ENCODE assay signal across 15 cellular contexts in the genomic region with DNA sequence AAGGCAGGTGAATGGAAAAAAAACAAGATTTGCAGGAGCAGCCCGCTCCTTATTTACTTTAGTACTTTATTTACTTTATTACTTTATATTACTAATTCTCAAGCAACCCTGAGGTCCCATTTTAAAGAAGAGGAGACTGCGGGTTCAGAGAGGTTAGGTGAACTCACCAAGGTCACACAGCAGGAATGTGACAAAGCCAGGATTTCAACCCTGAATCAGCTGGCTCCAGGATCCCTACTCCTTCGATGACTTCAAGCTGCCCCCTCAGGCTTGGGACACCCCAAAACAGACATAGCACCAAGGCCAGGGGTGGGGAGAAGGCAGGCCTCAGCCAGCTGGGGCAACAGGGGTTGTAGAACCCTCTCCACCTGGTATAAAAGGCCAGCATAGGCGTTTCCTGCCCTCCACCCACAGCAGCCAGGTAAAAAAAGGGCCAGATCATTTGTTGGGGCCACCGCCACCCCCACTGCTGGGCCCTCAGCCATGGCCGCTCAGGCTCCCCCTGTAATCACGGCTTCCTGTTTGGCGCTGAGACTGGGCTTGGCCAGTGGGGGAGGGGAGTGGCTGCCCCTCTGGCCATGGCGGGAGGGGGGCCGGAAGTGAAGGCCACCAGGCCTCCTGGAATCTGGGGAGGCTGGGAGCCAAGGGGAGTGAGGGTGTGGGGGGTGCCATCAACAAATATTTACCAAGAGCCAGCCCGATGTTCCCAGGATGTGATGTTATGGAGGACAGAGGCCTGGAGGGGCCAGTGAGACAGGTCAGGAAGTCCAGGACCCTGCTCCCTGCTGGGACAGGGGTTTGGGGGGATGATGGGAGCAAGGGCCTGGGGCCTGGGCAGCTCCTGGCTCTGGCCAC. TPM values are rescaled to one million over a fixed set of nuclear protein-coding genes. Genes with fewer than 3 reads are reported as not detected.
DNase-seq lines count a peak whose midpoint lies in the region; ATAC-seq and TF ChIP-seq lines count a peak whose summit lies in the region.
"Had no signal": no experiment of that assay in that cellular context is flagged by ENCODE, and none has a peak within 500 bp of the region (broad histone marks: within the 10 kb centered on the region; RNA-seq: fewer than 3 reads in every experiment).

No MANE protein-coding gene starts in this region.

- no peak for TF ChIP-seq POLR2A in heart left ventricle (IDR thresholded peaks at IDR 0.05)
- no peak for TF ChIP-seq POLR2A in erythroblast (IDR thresholded peaks at IDR 0.05; ENCODE audit: low read length)

- TF ChIP-seq CTCF in natural killer cell (IDR thresholded peaks at IDR 0.05) (no peak), heart left ventricle (IDR thresholded peaks at IDR 0.05) (no peak), GM20000 (IDR thresholded peaks at IDR 0.05; ENCODE audit: extremely low read depth, missing control alignments) (no peak)

- no peaks in the 10 kb centered on the region for H3K4me1 Mint-ChIP-seq in natural killer cell treated with Interleukin-12 subunit alpha and Interleukin-12 subunit beta and Interleukin-15 and Interleukin-18, amount 100 ng/mL, for 72 hours (ENCODE audit: low read depth in 2 of 2)
- no peaks in the 10 kb centered on the region for H3K4me1 Mint-ChIP-seq in natural killer cell

- no peaks in the 10 kb centered on the region for H3K36me3 ChIP-seq in heart left ventricle
- H3K36me3 ChIP-seq in muscle layer of duodenum (ENCODE audit: control insufficient read depth in 1 of 2, insufficient read depth in 2 of 2, low read length in 2 of 2) = no peaks in the 10 kb centered on the region

- intact Hi-C loops in natural killer cell (cut with micrococcal nuclease) (no loop called here), heart left ventricle (cut with DNase I) (loop anchor here in 5 of 10 donors (5.0 to 10.0 kb wide), 4 partner anchors 47 to 57 kb away; no protein-coding TSS in a partner anchor)

- H3K4me3 Mint-ChIP-seq in natural killer cell treated with Interleukin-12 subunit alpha and Interleukin-12 subunit beta and Interleukin-15 and Interleukin-18, amount 100 ng/mL, for 72 hours = no peak overlapping the region
- no peak overlapping the region for H3K4me3 Mint-ChIP-seq in natural killer cell
- H3K4me3 Mint-ChIP-seq: activated B cell treated with CpG ODN at 0.5 μM for 24 hours had no signal

- no peaks in the 10 kb centered on the region for H3K36me3 Mint-ChIP-seq in natural killer cell treated with Interleukin-12 subunit alpha and Interleukin-12 subunit beta and Interleukin-15 and Interleukin-18, amount 100 ng/mL, for 72 hours
- no peaks in the 10 kb centered on the region for H3K36me3 Mint-ChIP-seq in natural killer cell

- H3K4me1 ChIP-seq in heart left ventricle = peaks cover 5 to 43% (median 31%) of the 10 kb centered on the region in 12 donors
- peaks cover 0 to 69% of the 10 kb centered on the region in 2 donors for H3K4me1 ChIP-seq in muscle layer of duodenum (ENCODE audit: control insufficient read depth in 1 of 2, insufficient read depth in 2 of 2, low read length in 2 of 2)

- ATAC-seq in natural killer cell treated with Interleukin-12 subunit alpha and Interleukin-12 subunit beta and Interleukin-15 and Interleukin-18, amount 100 ng/mL, for 72 hours = no peak
- ATAC-seq in natural killer cell = no peak
- ATAC-seq in heart left ventricle = peak; percentile 33 to 89 (median 51)

- H3K9me3 Mint-ChIP-seq in natural killer cell treated with Interleukin-12 subunit alpha and Interleukin-12 subunit beta and Interleukin-15 and Interleukin-18, amount 100 ng/mL, for 72 hours = no peaks in the 10 kb centered on the region
- H3K9me3 Mint-ChIP-seq in natural killer cell = no peaks in the 10 kb centered on the region
- H3K9me3 Mint-ChIP-seq: activated B cell treated with CpG ODN at 0.5 μM for 24 hours had no signal

- H3K4me3 ChIP-seq in heart left ventricle (no peak overlapping the region), muscle layer of duodenum (ENCODE audit: low read depth in 1 of 2, low read length in 2 of 2) (no peak overlapping the region)

- peak overlapping the region; percentile 15 to 88 (median 70) for H3K27ac ChIP-seq in heart left ventricle
- H3K27ac ChIP-seq in muscle layer of duodenum (ENCODE audit: low read length) = peak overlapping the region; percentile 14

- DNase-seq in natural killer cell treated with Interleukin-12 subunit alpha and Interleukin-12 subunit beta and Interleukin-15 and Interleukin-18, amount 100 ng/mL, for 72 hours (ENCODE audit: low spot score) = peak; percentile 49
- DNase-seq in natural killer cell = no peak
- peak; percentile 52 to 72 (median 64) for DNase-seq in heart left ventricle
- no peak for DNase-seq in activated CD4-positive, CD25-positive, alpha-beta regulatory T cell (lab: John Stamatoyannopoulos, UW)
- no peak for DNase-seq in GM20000 (ENCODE audit: low spot score)
- no peak for DNase-seq in HuH-7.5 (ENCODE audit: low spot score)
- DNase-seq in erythroblast (lab: John Stamatoyannopoulos, UW) = no peak
- DNase-seq: ACHN; activated B cell treated with CpG ODN at 0.5 μM for 24 hours; activated T-cell treated with anti-CD3 and anti-CD28 coated beads, Interleukin-2, amount 50 U/mL, for 48 hours; central memory CD4-positive, alpha-beta T cell; foreskin fibroblast; Kasumi-1; small intestine had no signal

- peaks cover 27 to 34% of the 10 kb centered on the region in 2 donors for H3K27me3 Mint-ChIP-seq in natural killer cell treated with Interleukin-12 subunit alpha and Interleukin-12 subunit beta and Interleukin-15 and Interleukin-18, amount 100 ng/mL, for 72 hours
- peaks cover 30 to 34% of the 10 kb centered on the region in 2 donors for H3K27me3 Mint-ChIP-seq in natural killer cell (ENCODE audit: low read depth in 2 of 2)

- H3K27me3 ChIP-seq in heart left ventricle (no peaks in the 10 kb centered on the region), muscle layer of duodenum (ENCODE audit: low read depth, low read length) (peaks cover 2% of the 10 kb centered on the region)

- H3K9me3 ChIP-seq in heart left ventricle (no peaks in the 10 kb centered on the region), muscle layer of duodenum (ENCODE audit: control insufficient read depth in 1 of 2, low read length in 2 of 2) (no peaks in the 10 kb centered on the region)

- WGBS in heart left ventricle, 4 donors = 51 to 67% (median 55%) methylated on average over 9 to 11 of the region's 11 CpGs

- no peak overlapping the region for H3K27ac Mint-ChIP-seq in natural killer cell treated with Interleukin-12 subunit alpha and Interleukin-12 subunit beta and Interleukin-15 and Interleukin-18, amount 100 ng/mL, for 72 hours
- no peak overlapping the region for H3K27ac Mint-ChIP-seq in natural killer cell
- H3K27ac Mint-ChIP-seq: activated B cell treated with CpG ODN at 0.5 μM for 24 hours had no signal

RNA-seq across cellular contexts. Expression of gene SDC3, which starts 6.5 kb away (rescaled TPM):
- total RNA-seq in natural killer cell treated with Interleukin-12 subunit alpha and Interleukin-12 subunit beta and Interleukin-15 and Interleukin-18, amount 100 ng/mL, for 72 hours = under 1 TPM in 1 of 2 donors, not detected in 1; 0.11 TPM
- total RNA-seq in natural killer cell = under 1 TPM in 2 of 3 donors, not detected in 1; 0.33 to 0.63 TPM
- total RNA-seq in heart left ventricle = 10 to 100 TPM; 16.8 to 83.4 (median 29.5) TPM
- polyA plus RNA-seq in heart left ventricle = 10 to 100 TPM; 22.0 to 24.6 TPM

Comparison
In these comparisons a context has a peak if more than half of its experiments do, and no peak if none do; other contexts are left out.
1. DNase-seq: peak in natural killer cell treated with Interleukin-12 subunit alpha and Interleukin-12 subunit beta and Interleukin-15 and Interleukin-18, amount 100 ng/mL, for 72 hours (single experiment) and heart left ventricle (5 of 5); none in natural killer cell (single experiment), activated CD4-positive, CD25-positive, alpha-beta regulatory T cell (0 of 4), GM20000 (single experiment), HuH-7.5 (single experiment) and erythroblast (0 of 2).
2. ATAC-seq: peak in heart left ventricle (4 of 4); none in natural killer cell treated with Interleukin-12 subunit alpha and Interleukin-12 subunit beta and Interleukin-15 and Interleukin-18, amount 100 ng/mL, for 72 hours (0 of 2) and natural killer cell (0 of 3).
3. RNA of gene SDC3, which starts 6.5 kb away (total RNA-seq): 16.8 to 83.4 TPM in heart left ventricle; 0.33 to 0.63 TPM in natural killer cell and 0.11 TPM in natural killer cell treated with Interleukin-12 subunit alpha and Interleukin-12 subunit beta and Interleukin-15 and Interleukin-18, amount 100 ng/mL, for 72 hours; every median in the first group is over 10 times any median in the second.